In the genomic region with DNA sequence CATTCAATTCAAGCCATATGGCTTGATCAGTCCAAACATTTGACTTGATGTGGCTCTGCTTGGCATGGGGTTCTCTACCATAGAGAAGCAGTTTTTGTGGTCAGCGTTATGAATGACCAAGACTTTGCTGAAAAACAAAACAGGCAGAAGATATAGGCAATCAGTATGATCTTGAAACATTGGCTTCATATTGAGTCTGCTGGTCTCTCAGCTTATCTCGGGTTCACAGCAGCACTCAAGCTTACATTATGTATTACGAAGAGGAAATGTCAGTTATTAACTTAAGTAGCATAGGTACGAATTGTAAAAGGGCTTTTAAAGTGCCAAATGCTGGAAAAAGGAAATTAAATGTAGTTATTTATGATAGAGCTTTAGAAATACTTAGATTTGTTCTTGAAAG, we compare ENCODE assay signal across 17 cellular contexts.
DNase-seq lines count a peak whose midpoint lies in the region; ATAC-seq and TF ChIP-seq lines count a peak whose summit lies in the region.
"Had no signal": no experiment of that assay in that cellular context is flagged by ENCODE, and none has a peak within 500 bp of the region (broad histone marks: within the 10 kb centered on the region; RNA-seq: fewer than 3 reads in every experiment).

No MANE protein-coding gene starts in this region.

- ATAC-seq in right lobe of liver = no peak

- WGBS in spleen, 5 donors = 36 to 47% (median 46%) methylated on average over 4 of the region's 4 CpGs
- 25% methylated on average over 4 of the region's 4 CpGs for WGBS in right lobe of liver (ENCODE audit: insufficient coverage, low coverage, low lambda C conversion rate, missing lambda C conversion rate)

- H3K36me3 ChIP-seq in WERI-Rb-1 (no peaks in the 10 kb centered on the region), spleen (no peaks in the 10 kb centered on the region), right lobe of liver (no peaks in the 10 kb centered on the region)

- DNase-seq in NCI-H82 (lab: John Stamatoyannopoulos, UW) (peak; percentile 23), NCI-H82 treated with DMSO at 0.1 percent for 48 hours (lab: John Stamatoyannopoulos, UW; ENCODE audit: unreplicated experiment) (no peak), OCI-M1 (lab: John Stamatoyannopoulos, UW) (peak; percentile 80), WERI-Rb-1 (no peak), spleen (no peak), right lobe of liver (no peak), cerebellar cortex (ENCODE audit: low spot score) (no peak)
- DNase-seq: 8988T; AML-193; Calu3; CD4-positive, CD25-positive, alpha-beta regulatory T cell; DMS153; DMS79 treated with DMSO at 0.1 percent for 48 hours; EL; GOT3; H9 had no signal

- no peaks in the 10 kb centered on the region for H3K4me1 ChIP-seq in spleen
- no peaks in the 10 kb centered on the region for H3K4me1 ChIP-seq in right lobe of liver

- peak overlapping the region; percentile 94 for H3K27ac ChIP-seq in WERI-Rb-1
- H3K27ac ChIP-seq in spleen = no peak overlapping the region
- H3K27ac ChIP-seq in right lobe of liver = no peak overlapping the region
- H3K27ac ChIP-seq: BLaER1 had no signal

- H3K4me3 ChIP-seq in WERI-Rb-1 (ENCODE audit: low read depth, low read length) (no peak overlapping the region), spleen (no peak overlapping the region), right lobe of liver (no peak overlapping the region)
- H3K4me3 ChIP-seq: BLaER1 had no signal

- no peaks in the 10 kb centered on the region for H3K27me3 ChIP-seq in WERI-Rb-1 (ENCODE audit: insufficient read depth, low read depth, severe bottlenecking)
- peaks cover 0 to 2% (median 0%) of the 10 kb centered on the region in 7 donors for H3K27me3 ChIP-seq in spleen (replicated peaks in 1 of 7)
- no peaks in the 10 kb centered on the region for H3K27me3 ChIP-seq in right lobe of liver
- H3K27me3 ChIP-seq: BLaER1 had no signal

- intact Hi-C loops in spleen (cut with DNase I; ENCODE audit: low total_unique reads) = no loop called here
- intact Hi-C loops in right lobe of liver (cut with DNase I) = no loop called here

- no peaks in the 10 kb centered on the region for H3K9me3 ChIP-seq in WERI-Rb-1 (ENCODE audit: severe bottlenecking)
- H3K9me3 ChIP-seq in spleen = no peaks in the 10 kb centered on the region
- H3K9me3 ChIP-seq in right lobe of liver = no peaks in the 10 kb centered on the region

- TF ChIP-seq CTCF in WERI-Rb-1 (IDR thresholded peaks at IDR 0.05; ENCODE audit: low read depth, low read length) = no peak
- no peak for TF ChIP-seq CTCF in spleen (IDR thresholded peaks at IDR 0.05 in 8 of 11, conservative IDR thresholded peaks at IDR 0.05 in 3 of 11)
- TF ChIP-seq CTCF in right lobe of liver (IDR thresholded peaks at IDR 0.05) = no peak

- no peak for TF ChIP-seq POLR2A in spleen (IDR thresholded peaks at IDR 0.05)
- no peak for TF ChIP-seq POLR2A in right lobe of liver (IDR thresholded peaks at IDR 0.05)

Comparison
In these comparisons a context has a peak if more than half of its experiments do, and no peak if none do; other contexts are left out.
1. DNase-seq: peak in NCI-H82 (single experiment) and OCI-M1 (single experiment); none in NCI-H82 treated with DMSO at 0.1 percent for 48 hours (single experiment), WERI-Rb-1 (single experiment), spleen (single experiment), right lobe of liver (0 of 3) and cerebellar cortex (single experiment).